10 cellular contexts compared by ENCODE assay signal in genomic region chr1:205913451-205914204, GRCh38. TPM values are rescaled to one million over a fixed set of nuclear protein-coding genes. Genes with fewer than 3 reads are reported as not detected.
DNase-seq lines count a peak whose midpoint lies in the region; ATAC-seq, FAIRE-seq and TF ChIP-seq lines count a peak whose summit lies in the region.
"Had no signal": no experiment of that assay in that cellular context is flagged by ENCODE, and none has a peak within 500 bp of the region (broad histone marks: within the 10 kb centered on the region; RNA-seq: fewer than 3 reads in every experiment).

No MANE protein-coding gene starts in this region.

- no peaks in the 10 kb centered on the region for H3K9me3 Mint-ChIP-seq in stimulated activated memory B cell treated with anti-CD40 and anti-IgM and Interleukin-4, amounts not matched to agents 10 μg/mL and 1 μg/mL and 100 μg/mL, for 72 hours
- peaks cover 0 to 1% (median 0%) of the 10 kb centered on the region in 7 donors for H3K9me3 Mint-ChIP-seq in CD14-positive monocyte

- TF ChIP-seq CTCF in CD14-positive monocyte (IDR thresholded peaks at IDR 0.05): no peak

- peak; percentile 55 for FAIRE-seq in urothelium cell line (lab: Jason Lieb, UNC)

- no peak overlapping the region for H3K27ac Mint-ChIP-seq in stimulated activated memory B cell treated with anti-CD40 and anti-IgM and Interleukin-4, amounts not matched to agents 10 μg/mL and 1 μg/mL and 100 μg/mL, for 72 hours
- no peak overlapping the region for H3K27ac Mint-ChIP-seq in CD14-positive monocyte

- no peak for ATAC-seq in stimulated activated memory B cell treated with anti-CD40 and anti-IgM and Interleukin-4, amounts not matched to agents 10 μg/mL and 1 μg/mL and 100 μg/mL, for 72 hours

- H3K27me3 Mint-ChIP-seq in stimulated activated memory B cell treated with anti-CD40 and anti-IgM and Interleukin-4, amounts not matched to agents 10 μg/mL and 1 μg/mL and 100 μg/mL, for 72 hours: no peaks in the 10 kb centered on the region
- H3K27me3 Mint-ChIP-seq in CD14-positive monocyte (ENCODE audit: low read depth in 3 of 3): peaks cover 2 to 13% (median 12%) of the 10 kb centered on the region in 3 donors

- DNase-seq in activated CD8-positive, alpha-beta memory T cell treated with anti-CD3 and anti-CD28 coated beads for 24 hours: peak; percentile 30
- DNase-seq in activated CD8-positive, alpha-beta memory T cell treated with anti-CD3 and anti-CD28 coated beads, Interleukin-2, amount 50 U/mL, for 4 hours: no peak
- DNase-seq in dedifferentiated amniotic fluid mesenchymal stem cell (ENCODE audit: extremely low spot score) (peak; percentile 24), mesenteric fat pad (ENCODE audit: low spot score) (peak; percentile 68), urothelium cell line (ENCODE audit: low spot score) (peak; percentile 60), NCI-H2227 treated with DMSO at 0.1 percent for 48 hours (lab: John Stamatoyannopoulos, UW) (no peak), CD14-positive monocyte (ENCODE audit: low spot score) (no peak)
- DNase-seq: KBM-7, T-helper 1 cell had no signal

- H3K4me3 Mint-ChIP-seq in stimulated activated memory B cell treated with anti-CD40 and anti-IgM and Interleukin-4, amounts not matched to agents 10 μg/mL and 1 μg/mL and 100 μg/mL, for 72 hours: no peak overlapping the region
- H3K4me3 Mint-ChIP-seq in CD14-positive monocyte: no peak overlapping the region

- peaks cover 17% of the 10 kb centered on the region for H3K4me1 Mint-ChIP-seq in stimulated activated memory B cell treated with anti-CD40 and anti-IgM and Interleukin-4, amounts not matched to agents 10 μg/mL and 1 μg/mL and 100 μg/mL, for 72 hours
- peaks cover 7% of the 10 kb centered on the region for H3K4me1 Mint-ChIP-seq in CD14-positive monocyte

- no peaks in the 10 kb centered on the region for H3K36me3 Mint-ChIP-seq in stimulated activated memory B cell treated with anti-CD40 and anti-IgM and Interleukin-4, amounts not matched to agents 10 μg/mL and 1 μg/mL and 100 μg/mL, for 72 hours
- H3K36me3 Mint-ChIP-seq in CD14-positive monocyte: no peaks in the 10 kb centered on the region

- intact Hi-C loops in CD14-positive monocyte (cut with micrococcal nuclease): loop anchor here in 1 of 2 donors (10.0 kb wide), 1 partner anchor 201 kb away; the partner anchor contains the start of gene AVPR1B

RNA-seq across cellular contexts. Expression of gene SLC26A9, which starts 29.6 kb away (rescaled TPM):
- total RNA-seq in mesenteric fat pad: not detected
- polyA plus RNA-seq in CD14-positive monocyte: not detected

Comparison
In these comparisons a context has a peak if more than half of its experiments do, and no peak if none do; other contexts are left out.
1. DNase-seq: peak in activated CD8-positive, alpha-beta memory T cell treated with anti-CD3 and anti-CD28 coated beads for 24 hours (single experiment), dedifferentiated amniotic fluid mesenchymal stem cell (single experiment), mesenteric fat pad (single experiment) and urothelium cell line (single experiment); none in activated CD8-positive, alpha-beta memory T cell treated with anti-CD3 and anti-CD28 coated beads, Interleukin-2, amount 50 U/mL, for 4 hours (single experiment), NCI-H2227 treated with DMSO at 0.1 percent for 48 hours (single experiment) and CD14-positive monocyte (single experiment).